In genomic region chr20:45400346-45401031, GRCh38 we compare ENCODE assay signal across 1 cellular context.
A peak's percentile ranks its signal among the peaks of the same experiment; 100 is the strongest.
TF ChIP-seq lines count a peak whose summit lies in the region.

No MANE protein-coding gene starts in this region.

TF ChIP-seq in HepG2, 621 proteins besides CTCF, POLR2A, EP300 and RAD21 (continued from another document):
- TF ChIP-seq, protein P1, sequence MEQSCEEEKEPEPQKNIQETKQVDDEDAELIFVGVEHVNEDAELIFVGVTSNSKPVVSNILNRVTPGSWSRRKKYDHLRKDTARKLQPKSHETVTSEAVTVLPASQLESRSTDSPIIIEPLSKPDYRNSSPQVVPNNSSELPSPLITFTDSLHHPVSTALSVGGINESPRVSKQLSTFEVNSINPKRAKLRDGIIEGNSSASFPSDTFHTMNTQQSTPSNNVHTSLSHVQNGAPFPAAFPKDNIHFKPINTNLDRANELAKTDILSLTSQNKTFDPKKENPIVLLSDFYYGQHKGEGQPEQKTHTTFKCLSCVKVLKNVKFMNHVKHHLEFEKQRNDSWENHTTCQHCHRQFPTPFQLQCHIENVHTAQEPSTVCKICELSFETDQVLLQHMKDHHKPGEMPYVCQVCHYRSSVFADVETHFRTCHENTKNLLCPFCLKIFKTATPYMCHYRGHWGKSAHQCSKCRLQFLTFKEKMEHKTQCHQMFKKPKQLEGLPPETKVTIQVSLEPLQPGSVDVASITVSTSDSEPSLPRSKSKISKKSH (CRISPR knock-in tag; IDR thresholded peaks at IDR 0.05; ENCODE audit: borderline replicate concordance), result peak; percentile 99
- TF ChIP-seq MXD3 (CRISPR knock-in tag; IDR thresholded peaks at IDR 0.05) (no peak), ZKSCAN1 (IDR thresholded peaks at IDR 0.05; ENCODE audit: low read length) (peak; percentile 45; the same call in 1 of the 2 replicates), HNF1B (CRISPR knock-in tag; IDR thresholded peaks at IDR 0.05) (no peak), ATF7-NPFF (CRISPR knock-in tag; IDR thresholded peaks at IDR 0.05; ENCODE audit: low read depth) (no peak), TOPORS (CRISPR knock-in tag; IDR thresholded peaks at IDR 0.05) (peak; percentile 84), ZNF891 (CRISPR knock-in tag; IDR thresholded peaks at IDR 0.05) (no peak), YY1 (IDR thresholded peaks at IDR 0.05; ENCODE audit: insufficient read depth, insufficient replicate concordance, low read depth, low read length) (no peak), CENPT (CRISPR knock-in tag; IDR thresholded peaks at IDR 0.05; ENCODE audit: low read depth) (no peak), CBX5 (CRISPR knock-in tag; IDR thresholded peaks at IDR 0.05; ENCODE audit: borderline replicate concordance) (peak; percentile 51; the same call in 1 of the 2 replicates), ZFY (CRISPR knock-in tag; IDR thresholded peaks at IDR 0.05) (no peak)
